1 cellular context compared by ENCODE assay signal in the genomic region with DNA sequence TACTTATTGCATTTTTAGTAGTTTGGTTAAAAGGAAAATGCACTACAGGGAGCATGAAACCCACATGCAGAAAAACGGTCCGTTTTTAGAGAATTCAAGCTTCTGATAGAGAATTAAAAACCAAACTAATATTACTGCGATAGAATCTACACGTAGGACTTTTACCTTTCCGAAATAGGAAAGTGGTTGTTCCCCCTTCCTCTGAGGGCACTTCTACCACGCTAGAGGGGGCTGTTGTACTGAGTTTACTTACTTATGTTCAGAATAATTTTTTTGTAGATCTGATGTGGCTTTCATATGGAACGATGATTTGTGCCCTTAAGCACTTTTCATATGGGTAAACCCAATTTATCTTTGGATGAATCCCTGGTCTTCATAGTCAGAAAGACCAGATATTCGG.
TF ChIP-seq lines count a peak whose summit lies in the region.

No MANE protein-coding gene starts in this region.

TF ChIP-seq in H1, 55 proteins besides CTCF, POLR2A, EP300 and RAD21 (continued from another document):
- TF ChIP-seq, protein P1, sequence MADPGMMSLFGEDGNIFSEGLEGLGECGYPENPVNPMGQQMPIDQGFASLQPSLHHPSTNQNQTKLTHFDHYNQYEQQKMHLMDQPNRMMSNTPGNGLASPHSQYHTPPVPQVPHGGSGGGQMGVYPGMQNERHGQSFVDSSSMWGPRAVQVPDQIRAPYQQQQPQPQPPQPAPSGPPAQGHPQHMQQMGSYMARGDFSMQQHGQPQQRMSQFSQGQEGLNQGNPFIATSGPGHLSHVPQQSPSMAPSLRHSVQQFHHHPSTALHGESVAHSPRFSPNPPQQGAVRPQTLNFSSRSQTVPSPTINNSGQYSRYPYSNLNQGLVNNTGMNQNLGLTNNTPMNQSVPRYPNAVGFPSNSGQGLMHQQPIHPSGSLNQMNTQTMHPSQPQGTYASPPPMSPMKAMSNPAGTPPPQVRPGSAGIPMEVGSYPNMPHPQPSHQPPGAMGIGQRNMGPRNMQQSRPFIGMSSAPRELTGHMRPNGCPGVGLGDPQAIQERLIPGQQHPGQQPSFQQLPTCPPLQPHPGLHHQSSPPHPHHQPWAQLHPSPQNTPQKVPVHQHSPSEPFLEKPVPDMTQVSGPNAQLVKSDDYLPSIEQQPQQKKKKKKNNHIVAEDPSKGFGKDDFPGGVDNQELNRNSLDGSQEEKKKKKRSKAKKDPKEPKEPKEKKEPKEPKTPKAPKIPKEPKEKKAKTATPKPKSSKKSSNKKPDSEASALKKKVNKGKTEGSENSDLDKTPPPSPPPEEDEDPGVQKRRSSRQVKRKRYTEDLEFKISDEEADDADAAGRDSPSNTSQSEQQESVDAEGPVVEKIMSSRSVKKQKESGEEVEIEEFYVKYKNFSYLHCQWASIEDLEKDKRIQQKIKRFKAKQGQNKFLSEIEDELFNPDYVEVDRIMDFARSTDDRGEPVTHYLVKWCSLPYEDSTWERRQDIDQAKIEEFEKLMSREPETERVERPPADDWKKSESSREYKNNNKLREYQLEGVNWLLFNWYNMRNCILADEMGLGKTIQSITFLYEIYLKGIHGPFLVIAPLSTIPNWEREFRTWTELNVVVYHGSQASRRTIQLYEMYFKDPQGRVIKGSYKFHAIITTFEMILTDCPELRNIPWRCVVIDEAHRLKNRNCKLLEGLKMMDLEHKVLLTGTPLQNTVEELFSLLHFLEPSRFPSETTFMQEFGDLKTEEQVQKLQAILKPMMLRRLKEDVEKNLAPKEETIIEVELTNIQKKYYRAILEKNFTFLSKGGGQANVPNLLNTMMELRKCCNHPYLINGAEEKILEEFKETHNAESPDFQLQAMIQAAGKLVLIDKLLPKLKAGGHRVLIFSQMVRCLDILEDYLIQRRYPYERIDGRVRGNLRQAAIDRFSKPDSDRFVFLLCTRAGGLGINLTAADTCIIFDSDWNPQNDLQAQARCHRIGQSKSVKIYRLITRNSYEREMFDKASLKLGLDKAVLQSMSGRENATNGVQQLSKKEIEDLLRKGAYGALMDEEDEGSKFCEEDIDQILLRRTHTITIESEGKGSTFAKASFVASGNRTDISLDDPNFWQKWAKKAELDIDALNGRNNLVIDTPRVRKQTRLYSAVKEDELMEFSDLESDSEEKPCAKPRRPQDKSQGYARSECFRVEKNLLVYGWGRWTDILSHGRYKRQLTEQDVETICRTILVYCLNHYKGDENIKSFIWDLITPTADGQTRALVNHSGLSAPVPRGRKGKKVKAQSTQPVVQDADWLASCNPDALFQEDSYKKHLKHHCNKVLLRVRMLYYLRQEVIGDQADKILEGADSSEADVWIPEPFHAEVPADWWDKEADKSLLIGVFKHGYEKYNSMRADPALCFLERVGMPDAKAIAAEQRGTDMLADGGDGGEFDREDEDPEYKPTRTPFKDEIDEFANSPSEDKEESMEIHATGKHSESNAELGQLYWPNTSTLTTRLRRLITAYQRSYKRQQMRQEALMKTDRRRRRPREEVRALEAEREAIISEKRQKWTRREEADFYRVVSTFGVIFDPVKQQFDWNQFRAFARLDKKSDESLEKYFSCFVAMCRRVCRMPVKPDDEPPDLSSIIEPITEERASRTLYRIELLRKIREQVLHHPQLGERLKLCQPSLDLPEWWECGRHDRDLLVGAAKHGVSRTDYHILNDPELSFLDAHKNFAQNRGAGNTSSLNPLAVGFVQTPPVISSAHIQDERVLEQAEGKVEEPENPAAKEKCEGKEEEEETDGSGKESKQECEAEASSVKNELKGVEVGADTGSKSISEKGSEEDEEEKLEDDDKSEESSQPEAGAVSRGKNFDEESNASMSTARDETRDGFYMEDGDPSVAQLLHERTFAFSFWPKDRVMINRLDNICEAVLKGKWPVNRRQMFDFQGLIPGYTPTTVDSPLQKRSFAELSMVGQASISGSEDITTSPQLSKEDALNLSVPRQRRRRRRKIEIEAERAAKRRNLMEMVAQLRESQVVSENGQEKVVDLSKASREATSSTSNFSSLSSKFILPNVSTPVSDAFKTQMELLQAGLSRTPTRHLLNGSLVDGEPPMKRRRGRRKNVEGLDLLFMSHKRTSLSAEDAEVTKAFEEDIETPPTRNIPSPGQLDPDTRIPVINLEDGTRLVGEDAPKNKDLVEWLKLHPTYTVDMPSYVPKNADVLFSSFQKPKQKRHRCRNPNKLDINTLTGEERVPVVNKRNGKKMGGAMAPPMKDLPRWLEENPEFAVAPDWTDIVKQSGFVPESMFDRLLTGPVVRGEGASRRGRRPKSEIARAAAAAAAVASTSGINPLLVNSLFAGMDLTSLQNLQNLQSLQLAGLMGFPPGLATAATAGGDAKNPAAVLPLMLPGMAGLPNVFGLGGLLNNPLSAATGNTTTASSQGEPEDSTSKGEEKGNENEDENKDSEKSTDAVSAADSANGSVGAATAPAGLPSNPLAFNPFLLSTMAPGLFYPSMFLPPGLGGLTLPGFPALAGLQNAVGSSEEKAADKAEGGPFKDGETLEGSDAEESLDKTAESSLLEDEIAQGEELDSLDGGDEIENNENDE (IDR thresholded peaks at IDR 0.05; ENCODE audit: insufficient replicate concordance, low read length) = no peak
- TF ChIP-seq EZH2 (IDR thresholded peaks at IDR 0.05; ENCODE audit: low read depth, low read length, severe bottlenecking) = no peak
- TF ChIP-seq CHD1 (IDR thresholded peaks at IDR 0.05; ENCODE audit: low read depth, low read length) = no peak
- TF ChIP-seq TCF12 (IDR thresholded peaks at IDR 0.05; ENCODE audit: low read depth, low read length) = no peak
- no peak for TF ChIP-seq SIN3A (conservative IDR thresholded peaks at IDR 0.05 in 1 of 2, IDR thresholded peaks at IDR 0.05 in 1 of 2; ENCODE audit: low read depth in 1 of 2, low read length in 2 of 2)
- TF ChIP-seq KDM5A (IDR thresholded peaks at IDR 0.05; ENCODE audit: low read length) = no peak
- TF ChIP-seq POU5F1 (IDR thresholded peaks at IDR 0.05; ENCODE audit: low read depth, low read length) = no peak
